ENCODE assay signal across 8 cellular contexts in the genomic region with DNA sequence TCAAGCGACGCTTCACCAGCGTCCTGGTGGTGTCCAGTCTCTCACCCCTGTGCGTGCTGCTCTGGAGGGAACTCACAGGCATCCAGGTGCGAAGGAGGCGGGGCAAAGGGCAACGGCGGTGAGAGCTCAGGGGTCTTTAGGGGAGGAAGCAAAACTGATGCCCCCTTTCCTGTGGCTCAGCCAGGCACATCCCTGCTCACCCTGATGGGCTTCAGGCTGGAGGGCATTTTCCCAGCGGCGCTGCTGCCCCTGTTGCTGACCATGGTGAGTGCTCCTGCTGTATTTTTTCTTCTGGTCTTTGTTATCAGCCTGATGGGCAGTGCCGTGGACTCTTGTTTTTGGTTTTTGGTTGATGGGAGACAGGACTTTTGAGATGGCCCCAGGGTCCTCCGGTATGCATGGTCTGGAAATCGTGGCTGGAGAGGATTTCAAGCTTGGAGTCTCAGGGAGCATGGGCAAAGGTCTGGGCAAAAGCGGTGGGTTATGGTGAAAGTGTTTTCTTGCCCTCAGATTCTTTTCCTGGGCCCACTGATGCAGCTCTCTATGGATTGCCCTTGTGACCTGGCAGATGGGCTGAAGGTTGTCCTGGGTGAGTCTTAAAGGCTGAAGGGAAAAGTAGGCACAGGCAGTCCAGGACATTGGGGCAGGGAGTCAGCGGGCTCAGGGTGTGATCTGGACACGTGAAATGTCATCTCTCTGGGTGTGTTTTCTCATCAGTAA. TPM values are rescaled to one million over a fixed set of nuclear protein-coding genes. Genes with fewer than 3 reads are reported as not detected.
DNase-seq lines count a peak whose midpoint lies in the region; ATAC-seq, FAIRE-seq and TF ChIP-seq lines count a peak whose summit lies in the region.

No MANE protein-coding gene starts in this region.

- H3K9me3 ChIP-seq in kidney (ENCODE audit: control insufficient read depth in 1 of 2, low read length in 2 of 2), result no peaks in the 10 kb centered on the region

- ATAC-seq in activated naive CD4-positive, alpha-beta T cell treated with anti-CD3 and anti-CD28 coated beads, Interleukin-2, amount 50 U/mL, for 72 hours, result no peak
- ATAC-seq in HG02885 (IDR thresholded peaks at IDR 0.05; ENCODE audit: poor library complexity, unreplicated experiment) (no peak), HG03139 (IDR thresholded peaks at IDR 0.05; ENCODE audit: unreplicated experiment) (no peak)

- H3K36me3 ChIP-seq in kidney (ENCODE audit: control insufficient read depth in 1 of 2, insufficient read depth in 2 of 2, low read length in 2 of 2), result peaks cover 7 to 9% of the 10 kb centered on the region in 2 donors

- peak overlapping the region; percentile 82 to 92 for H3K9ac ChIP-seq in kidney (ENCODE audit: low read length in 2 of 2)

- H3K4me3 Mint-ChIP-seq in activated CD4-positive, alpha-beta T cell treated with anti-CD3 and anti-CD28 coated beads, Interleukin-2, amount 10 ng/mL, durations not matched to agents 7 days and 5 days, result peak overlapping the region; percentile 85

- POLR2A ChIA-PET in activated CD4-positive, alpha-beta T cell treated with anti-CD3 and anti-CD28 coated beads, Interleukin-2, amount 10 ng/mL, durations not matched to agents 7 days and 5 days (lab: Charles Lee), result no interaction called here

- H3K36me3 Mint-ChIP-seq in activated CD4-positive, alpha-beta T cell treated with anti-CD3 and anti-CD28 coated beads, Interleukin-2, amount 10 ng/mL, durations not matched to agents 7 days and 5 days (ENCODE audit: low read depth), result peaks cover 29% of the 10 kb centered on the region
- H3K36me3 Mint-ChIP-seq in activated naive CD4-positive, alpha-beta T cell treated with anti-CD3 and anti-CD28 coated beads, Interleukin-2, amount 50 U/mL, for 72 hours, result peaks cover 15% of the 10 kb centered on the region in 2 donors

- no peak for TF ChIP-seq CTCF in kidney (IDR thresholded peaks at IDR 0.05; ENCODE audit: borderline replicate concordance, extremely low read depth, insufficient read depth)

- H3K4me1 ChIP-seq in kidney (ENCODE audit: control insufficient read depth in 1 of 2, insufficient read depth in 1 of 2, low read depth in 1 of 2, low read length in 2 of 2), result peaks cover 0 to 14% of the 10 kb centered on the region in 2 donors

- no peak for DNase-seq in activated CD4-positive, alpha-beta T cell treated with anti-CD3 and anti-CD28 coated beads, Interleukin-2, amount 10 ng/mL, durations not matched to agents 7 days and 5 days
- no peak for DNase-seq in activated CD4-positive, alpha-beta T cell treated with anti-CD3 and anti-CD28 coated beads, Interleukin-2, amount 50 U/mL, for 48 hours
- no peak for DNase-seq in activated naive CD4-positive, alpha-beta T cell treated with anti-CD3 and anti-CD28 coated beads, Interleukin-2, amount 50 U/mL, for 72 hours (ENCODE audit: low spot score in 2 of 2)
- DNase-seq in kidney (peak; percentile 88), occipital lobe (lab: John Stamatoyannopoulos, UW) (no peak)

- no peaks in the 10 kb centered on the region for H3K9me3 Mint-ChIP-seq in activated CD4-positive, alpha-beta T cell treated with anti-CD3 and anti-CD28 coated beads, Interleukin-2, amount 10 ng/mL, durations not matched to agents 7 days and 5 days
- no peaks in the 10 kb centered on the region for H3K9me3 Mint-ChIP-seq in activated naive CD4-positive, alpha-beta T cell treated with anti-CD3 and anti-CD28 coated beads, Interleukin-2, amount 50 U/mL, for 72 hours

- CTCF ChIA-PET in activated CD4-positive, alpha-beta T cell treated with anti-CD3 and anti-CD28 coated beads, Interleukin-2, amount 10 ng/mL, durations not matched to agents 7 days and 5 days (lab: Charles Lee), result interaction anchor here (1.1 to 3.8 kb wide), 6 partner anchors 8 to 435 kb away, joined by 3 to 27 read pairs (median 6); a partner anchor contains a TSS

- H3K27me3 Mint-ChIP-seq in activated CD4-positive, alpha-beta T cell treated with anti-CD3 and anti-CD28 coated beads, Interleukin-2, amount 10 ng/mL, durations not matched to agents 7 days and 5 days, result no peaks in the 10 kb centered on the region

- peak overlapping the region; percentile 87 to 90 for H3K27ac ChIP-seq in kidney (ENCODE audit: low read depth in 2 of 2, low read length in 2 of 2)
- H3K27ac ChIP-seq in temporal lobe (ENCODE audit: low read depth, low read length), result peak overlapping the region; percentile 82

- peaks cover 49% of the 10 kb centered on the region for H3K4me1 Mint-ChIP-seq in activated CD4-positive, alpha-beta T cell treated with anti-CD3 and anti-CD28 coated beads, Interleukin-2, amount 10 ng/mL, durations not matched to agents 7 days and 5 days

- intact Hi-C loops in kidney (cut with DNase I), result no loop called here

- H3K4me3 ChIP-seq in kidney (ENCODE audit: low read length in 2 of 2), result peak overlapping the region; percentile 83 to 88

- FAIRE-seq in kidney (lab: Jason Lieb, UNC), result no peak

- peak overlapping the region; percentile 95 for H3K27ac Mint-ChIP-seq in activated CD4-positive, alpha-beta T cell treated with anti-CD3 and anti-CD28 coated beads, Interleukin-2, amount 10 ng/mL, durations not matched to agents 7 days and 5 days
- H3K27ac Mint-ChIP-seq in activated naive CD4-positive, alpha-beta T cell treated with anti-CD3 and anti-CD28 coated beads, Interleukin-2, amount 50 U/mL, for 72 hours, result peak overlapping the region; percentile 90 to 98

RNA-seq across cellular contexts. Expression of a gene that starts 0.7 kb away (rescaled TPM):
- 10 to 100 TPM; 23.1 to 23.7 TPM for total RNA-seq in activated CD4-positive, alpha-beta T cell treated with anti-CD3 and anti-CD28 coated beads, Interleukin-2, amount 10 ng/mL, durations not matched to agents 7 days and 5 days
- total RNA-seq in activated naive CD4-positive, alpha-beta T cell treated with anti-CD3 and anti-CD28 coated beads, Interleukin-2, amount 50 U/mL, for 72 hours, result 10 to 100 TPM; 22.2 to 38.0 TPM
- total RNA-seq in kidney (22.3 TPM), temporal lobe (13.8 TPM), occipital lobe (12.2 TPM)
- 13.8 TPM for polyA plus RNA-seq in kidney (ENCODE audit: insufficient read depth, low read depth, low replicate concordance)

RNA-seq across cellular contexts. Expression of a gene that starts 12.9 kb away (rescaled TPM):
- total RNA-seq in activated CD4-positive, alpha-beta T cell treated with anti-CD3 and anti-CD28 coated beads, Interleukin-2, amount 10 ng/mL, durations not matched to agents 7 days and 5 days, result 10 to 100 TPM; 14.1 to 16.6 TPM
- total RNA-seq in activated naive CD4-positive, alpha-beta T cell treated with anti-CD3 and anti-CD28 coated beads, Interleukin-2, amount 50 U/mL, for 72 hours, result 10 to 100 TPM; 23.9 TPM
- total RNA-seq in kidney (22.3 TPM), temporal lobe (28.5 TPM), occipital lobe (47.7 TPM)
- polyA plus RNA-seq in kidney (ENCODE audit: insufficient read depth, low read depth, low replicate concordance), result 6.8 TPM
